In the genomic region with DNA sequence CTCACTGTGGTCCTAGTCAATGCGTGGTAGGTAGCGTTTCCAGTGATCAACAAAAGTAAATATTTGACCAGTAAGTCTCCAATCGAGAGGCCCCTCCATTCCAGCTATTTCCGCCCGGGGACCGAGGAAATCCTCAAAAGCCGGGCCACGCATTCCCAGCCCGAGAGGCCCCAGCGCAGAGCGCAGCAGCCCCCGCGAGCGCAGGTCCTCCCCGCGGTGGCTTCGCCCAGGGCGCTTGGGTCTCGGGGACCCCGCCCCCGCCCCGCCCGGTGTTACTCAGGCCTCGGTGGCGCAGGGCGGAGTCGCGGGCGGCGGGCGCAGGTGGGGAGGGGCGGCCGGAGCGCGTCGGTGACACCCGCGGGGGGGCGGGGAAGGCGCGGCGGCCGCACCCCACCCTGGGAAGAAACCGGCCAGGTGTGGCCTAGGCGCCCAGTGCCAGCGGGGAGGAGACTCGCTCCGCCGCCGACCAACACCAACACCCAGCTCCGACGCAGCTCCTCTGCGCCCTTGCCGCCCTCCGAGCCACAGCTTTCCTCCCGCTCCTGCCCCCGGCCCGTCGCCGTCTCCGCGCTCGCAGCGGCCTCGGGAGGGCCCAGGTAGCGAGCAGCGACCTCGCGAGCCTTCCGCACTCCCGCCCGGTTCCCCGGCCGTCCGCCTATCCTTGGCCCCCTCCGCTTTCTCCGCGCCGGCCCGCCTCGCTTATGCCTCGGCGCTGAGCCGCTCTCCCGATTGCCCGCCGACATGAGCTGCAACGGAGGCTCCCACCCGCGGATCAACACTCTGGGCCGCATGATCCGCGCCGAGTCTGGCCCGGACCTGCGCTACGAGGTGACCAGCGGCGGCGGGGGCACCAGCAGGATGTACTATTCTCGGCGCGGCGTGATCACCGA, we compare ENCODE assay signal across 2 cellular contexts.
TF ChIP-seq lines count a peak whose summit lies in the region.

A gene with protein sequence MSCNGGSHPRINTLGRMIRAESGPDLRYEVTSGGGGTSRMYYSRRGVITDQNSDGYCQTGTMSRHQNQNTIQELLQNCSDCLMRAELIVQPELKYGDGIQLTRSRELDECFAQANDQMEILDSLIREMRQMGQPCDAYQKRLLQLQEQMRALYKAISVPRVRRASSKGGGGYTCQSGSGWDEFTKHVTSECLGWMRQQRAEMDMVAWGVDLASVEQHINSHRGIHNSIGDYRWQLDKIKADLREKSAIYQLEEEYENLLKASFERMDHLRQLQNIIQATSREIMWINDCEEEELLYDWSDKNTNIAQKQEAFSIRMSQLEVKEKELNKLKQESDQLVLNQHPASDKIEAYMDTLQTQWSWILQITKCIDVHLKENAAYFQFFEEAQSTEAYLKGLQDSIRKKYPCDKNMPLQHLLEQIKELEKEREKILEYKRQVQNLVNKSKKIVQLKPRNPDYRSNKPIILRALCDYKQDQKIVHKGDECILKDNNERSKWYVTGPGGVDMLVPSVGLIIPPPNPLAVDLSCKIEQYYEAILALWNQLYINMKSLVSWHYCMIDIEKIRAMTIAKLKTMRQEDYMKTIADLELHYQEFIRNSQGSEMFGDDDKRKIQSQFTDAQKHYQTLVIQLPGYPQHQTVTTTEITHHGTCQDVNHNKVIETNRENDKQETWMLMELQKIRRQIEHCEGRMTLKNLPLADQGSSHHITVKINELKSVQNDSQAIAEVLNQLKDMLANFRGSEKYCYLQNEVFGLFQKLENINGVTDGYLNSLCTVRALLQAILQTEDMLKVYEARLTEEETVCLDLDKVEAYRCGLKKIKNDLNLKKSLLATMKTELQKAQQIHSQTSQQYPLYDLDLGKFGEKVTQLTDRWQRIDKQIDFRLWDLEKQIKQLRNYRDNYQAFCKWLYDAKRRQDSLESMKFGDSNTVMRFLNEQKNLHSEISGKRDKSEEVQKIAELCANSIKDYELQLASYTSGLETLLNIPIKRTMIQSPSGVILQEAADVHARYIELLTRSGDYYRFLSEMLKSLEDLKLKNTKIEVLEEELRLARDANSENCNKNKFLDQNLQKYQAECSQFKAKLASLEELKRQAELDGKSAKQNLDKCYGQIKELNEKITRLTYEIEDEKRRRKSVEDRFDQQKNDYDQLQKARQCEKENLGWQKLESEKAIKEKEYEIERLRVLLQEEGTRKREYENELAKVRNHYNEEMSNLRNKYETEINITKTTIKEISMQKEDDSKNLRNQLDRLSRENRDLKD (N-terminal part only) (plus strand): TSS at position 497 of the 890 bp plus-strand sequence. CDS start 245 bp downstream, at position 742.

TF ChIP-seq in HEK293, 187 proteins besides CTCF, POLR2A, EP300 and RAD21 (continued from another document and continues in another):
- TF ChIP-seq, protein P1, sequence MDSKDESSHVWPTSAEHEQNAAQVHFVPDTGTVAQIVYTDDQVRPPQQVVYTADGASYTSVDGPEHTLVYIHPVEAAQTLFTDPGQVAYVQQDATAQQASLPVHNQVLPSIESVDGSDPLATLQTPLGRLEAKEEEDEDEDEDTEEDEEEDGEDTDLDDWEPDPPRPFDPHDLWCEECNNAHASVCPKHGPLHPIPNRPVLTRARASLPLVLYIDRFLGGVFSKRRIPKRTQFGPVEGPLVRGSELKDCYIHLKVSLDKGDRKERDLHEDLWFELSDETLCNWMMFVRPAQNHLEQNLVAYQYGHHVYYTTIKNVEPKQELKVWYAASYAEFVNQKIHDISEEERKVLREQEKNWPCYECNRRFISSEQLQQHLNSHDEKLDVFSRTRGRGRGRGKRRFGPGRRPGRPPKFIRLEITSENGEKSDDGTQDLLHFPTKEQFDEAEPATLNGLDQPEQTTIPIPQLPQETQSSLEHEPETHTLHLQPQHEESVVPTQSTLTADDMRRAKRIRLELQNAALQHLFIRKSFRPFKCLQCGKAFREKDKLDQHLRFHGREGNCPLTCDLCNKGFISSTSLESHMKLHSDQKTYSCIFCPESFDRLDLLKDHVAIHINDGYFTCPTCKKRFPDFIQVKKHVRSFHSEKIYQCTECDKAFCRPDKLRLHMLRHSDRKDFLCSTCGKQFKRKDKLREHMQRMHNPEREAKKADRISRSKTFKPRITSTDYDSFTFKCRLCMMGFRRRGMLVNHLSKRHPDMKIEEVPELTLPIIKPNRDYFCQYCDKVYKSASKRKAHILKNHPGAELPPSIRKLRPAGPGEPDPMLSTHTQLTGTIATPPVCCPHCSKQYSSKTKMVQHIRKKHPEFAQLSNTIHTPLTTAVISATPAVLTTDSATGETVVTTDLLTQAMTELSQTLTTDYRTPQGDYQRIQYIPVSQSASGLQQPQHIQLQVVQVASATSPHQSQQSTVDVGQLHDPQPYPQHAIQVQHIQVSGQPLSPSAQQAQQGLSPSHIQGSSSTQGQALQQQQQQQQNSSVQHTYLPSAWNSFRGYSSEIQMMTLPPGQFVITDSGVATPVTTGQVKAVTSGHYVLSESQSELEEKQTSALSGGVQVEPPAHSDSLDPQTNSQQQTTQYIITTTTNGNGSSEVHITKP (tag by site-specific recombination; IDR thresholded peaks at IDR 0.05) = peak; percentile 85
- TF ChIP-seq ZNF157 (tag by site-specific recombination; IDR thresholded peaks at IDR 0.05) = no peak; the same call in 1 of the 2 replicates
- TF ChIP-seq KLF7 (tag by site-specific recombination; IDR thresholded peaks at IDR 0.05; ENCODE audit: borderline replicate concordance) = peak; percentile 82; the same call in 1 of the 2 replicates
- TF ChIP-seq, protein P2, sequence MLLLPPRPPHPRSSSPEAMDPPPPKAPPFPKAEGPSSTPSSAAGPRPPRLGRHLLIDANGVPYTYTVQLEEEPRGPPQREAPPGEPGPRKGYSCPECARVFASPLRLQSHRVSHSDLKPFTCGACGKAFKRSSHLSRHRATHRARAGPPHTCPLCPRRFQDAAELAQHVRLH (tag by site-specific recombination; IDR thresholded peaks at IDR 0.05) = 0 out of 2 replicates have a peak, but pooled peaks have one; percentile 12
- TF ChIP-seq ZNF561 (tag by site-specific recombination; IDR thresholded peaks at IDR 0.05; ENCODE audit: borderline replicate concordance) = 0 out of 2 replicates have a peak, but pooled peaks have one; percentile 62
- TF ChIP-seq ZNF239 (tag by site-specific recombination; IDR thresholded peaks at IDR 0.05) = 0 out of 2 replicates have a peak, but pooled peaks have one; percentile 77
- TF ChIP-seq ZSCAN23 (tag by site-specific recombination; IDR thresholded peaks at IDR 0.05) = no peak
- peak; percentile 85; the same call in 1 of the 2 replicates for TF ChIP-seq GLI4 (tag by site-specific recombination; IDR thresholded peaks at IDR 0.05)
- peak; percentile 44; the same call in 1 of the 2 replicates for TF ChIP-seq ZSCAN30 (tag by site-specific recombination; IDR thresholded peaks at IDR 0.05)
- TF ChIP-seq, protein P3, sequence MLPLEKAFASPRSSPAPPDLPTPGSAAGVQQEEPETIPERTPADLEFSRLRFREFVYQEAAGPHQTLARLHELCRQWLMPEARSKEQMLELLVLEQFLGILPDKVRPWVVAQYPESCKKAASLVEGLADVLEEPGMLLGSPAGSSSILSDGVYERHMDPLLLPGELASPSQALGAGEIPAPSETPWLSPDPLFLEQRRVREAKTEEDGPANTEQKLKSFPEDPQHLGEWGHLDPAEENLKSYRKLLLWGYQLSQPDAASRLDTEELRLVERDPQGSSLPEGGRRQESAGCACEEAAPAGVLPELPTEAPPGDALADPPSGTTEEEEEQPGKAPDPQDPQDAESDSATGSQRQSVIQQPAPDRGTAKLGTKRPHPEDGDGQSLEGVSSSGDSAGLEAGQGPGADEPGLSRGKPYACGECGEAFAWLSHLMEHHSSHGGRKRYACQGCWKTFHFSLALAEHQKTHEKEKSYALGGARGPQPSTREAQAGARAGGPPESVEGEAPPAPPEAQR (tag by site-specific recombination; IDR thresholded peaks at IDR 0.05) = no peak
- peak; percentile 71; the same call in 1 of the 2 replicates for TF ChIP-seq KLF9 (tag by site-specific recombination; IDR thresholded peaks at IDR 0.05; ENCODE audit: low read depth)
- TF ChIP-seq ZNF394 (tag by site-specific recombination; IDR thresholded peaks at IDR 0.05; ENCODE audit: borderline replicate concordance) = peak; percentile 31; the same call in 1 of the 2 replicates
- TF ChIP-seq, protein P4, sequence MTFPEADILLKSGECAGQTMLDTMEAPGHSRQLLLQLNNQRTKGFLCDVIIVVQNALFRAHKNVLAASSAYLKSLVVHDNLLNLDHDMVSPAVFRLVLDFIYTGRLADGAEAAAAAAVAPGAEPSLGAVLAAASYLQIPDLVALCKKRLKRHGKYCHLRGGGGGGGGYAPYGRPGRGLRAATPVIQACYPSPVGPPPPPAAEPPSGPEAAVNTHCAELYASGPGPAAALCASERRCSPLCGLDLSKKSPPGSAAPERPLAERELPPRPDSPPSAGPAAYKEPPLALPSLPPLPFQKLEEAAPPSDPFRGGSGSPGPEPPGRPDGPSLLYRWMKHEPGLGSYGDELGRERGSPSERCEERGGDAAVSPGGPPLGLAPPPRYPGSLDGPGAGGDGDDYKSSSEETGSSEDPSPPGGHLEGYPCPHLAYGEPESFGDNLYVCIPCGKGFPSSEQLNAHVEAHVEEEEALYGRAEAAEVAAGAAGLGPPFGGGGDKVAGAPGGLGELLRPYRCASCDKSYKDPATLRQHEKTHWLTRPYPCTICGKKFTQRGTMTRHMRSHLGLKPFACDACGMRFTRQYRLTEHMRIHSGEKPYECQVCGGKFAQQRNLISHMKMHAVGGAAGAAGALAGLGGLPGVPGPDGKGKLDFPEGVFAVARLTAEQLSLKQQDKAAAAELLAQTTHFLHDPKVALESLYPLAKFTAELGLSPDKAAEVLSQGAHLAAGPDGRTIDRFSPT (tag by site-specific recombination; IDR thresholded peaks at IDR 0.05) = peak; percentile 64; the same call in 1 of the 2 replicates

TF ChIP-seq in HepG2, 621 proteins besides CTCF, POLR2A, EP300 and RAD21 (continued from another document and continues in another):
- TF ChIP-seq, protein P5, sequence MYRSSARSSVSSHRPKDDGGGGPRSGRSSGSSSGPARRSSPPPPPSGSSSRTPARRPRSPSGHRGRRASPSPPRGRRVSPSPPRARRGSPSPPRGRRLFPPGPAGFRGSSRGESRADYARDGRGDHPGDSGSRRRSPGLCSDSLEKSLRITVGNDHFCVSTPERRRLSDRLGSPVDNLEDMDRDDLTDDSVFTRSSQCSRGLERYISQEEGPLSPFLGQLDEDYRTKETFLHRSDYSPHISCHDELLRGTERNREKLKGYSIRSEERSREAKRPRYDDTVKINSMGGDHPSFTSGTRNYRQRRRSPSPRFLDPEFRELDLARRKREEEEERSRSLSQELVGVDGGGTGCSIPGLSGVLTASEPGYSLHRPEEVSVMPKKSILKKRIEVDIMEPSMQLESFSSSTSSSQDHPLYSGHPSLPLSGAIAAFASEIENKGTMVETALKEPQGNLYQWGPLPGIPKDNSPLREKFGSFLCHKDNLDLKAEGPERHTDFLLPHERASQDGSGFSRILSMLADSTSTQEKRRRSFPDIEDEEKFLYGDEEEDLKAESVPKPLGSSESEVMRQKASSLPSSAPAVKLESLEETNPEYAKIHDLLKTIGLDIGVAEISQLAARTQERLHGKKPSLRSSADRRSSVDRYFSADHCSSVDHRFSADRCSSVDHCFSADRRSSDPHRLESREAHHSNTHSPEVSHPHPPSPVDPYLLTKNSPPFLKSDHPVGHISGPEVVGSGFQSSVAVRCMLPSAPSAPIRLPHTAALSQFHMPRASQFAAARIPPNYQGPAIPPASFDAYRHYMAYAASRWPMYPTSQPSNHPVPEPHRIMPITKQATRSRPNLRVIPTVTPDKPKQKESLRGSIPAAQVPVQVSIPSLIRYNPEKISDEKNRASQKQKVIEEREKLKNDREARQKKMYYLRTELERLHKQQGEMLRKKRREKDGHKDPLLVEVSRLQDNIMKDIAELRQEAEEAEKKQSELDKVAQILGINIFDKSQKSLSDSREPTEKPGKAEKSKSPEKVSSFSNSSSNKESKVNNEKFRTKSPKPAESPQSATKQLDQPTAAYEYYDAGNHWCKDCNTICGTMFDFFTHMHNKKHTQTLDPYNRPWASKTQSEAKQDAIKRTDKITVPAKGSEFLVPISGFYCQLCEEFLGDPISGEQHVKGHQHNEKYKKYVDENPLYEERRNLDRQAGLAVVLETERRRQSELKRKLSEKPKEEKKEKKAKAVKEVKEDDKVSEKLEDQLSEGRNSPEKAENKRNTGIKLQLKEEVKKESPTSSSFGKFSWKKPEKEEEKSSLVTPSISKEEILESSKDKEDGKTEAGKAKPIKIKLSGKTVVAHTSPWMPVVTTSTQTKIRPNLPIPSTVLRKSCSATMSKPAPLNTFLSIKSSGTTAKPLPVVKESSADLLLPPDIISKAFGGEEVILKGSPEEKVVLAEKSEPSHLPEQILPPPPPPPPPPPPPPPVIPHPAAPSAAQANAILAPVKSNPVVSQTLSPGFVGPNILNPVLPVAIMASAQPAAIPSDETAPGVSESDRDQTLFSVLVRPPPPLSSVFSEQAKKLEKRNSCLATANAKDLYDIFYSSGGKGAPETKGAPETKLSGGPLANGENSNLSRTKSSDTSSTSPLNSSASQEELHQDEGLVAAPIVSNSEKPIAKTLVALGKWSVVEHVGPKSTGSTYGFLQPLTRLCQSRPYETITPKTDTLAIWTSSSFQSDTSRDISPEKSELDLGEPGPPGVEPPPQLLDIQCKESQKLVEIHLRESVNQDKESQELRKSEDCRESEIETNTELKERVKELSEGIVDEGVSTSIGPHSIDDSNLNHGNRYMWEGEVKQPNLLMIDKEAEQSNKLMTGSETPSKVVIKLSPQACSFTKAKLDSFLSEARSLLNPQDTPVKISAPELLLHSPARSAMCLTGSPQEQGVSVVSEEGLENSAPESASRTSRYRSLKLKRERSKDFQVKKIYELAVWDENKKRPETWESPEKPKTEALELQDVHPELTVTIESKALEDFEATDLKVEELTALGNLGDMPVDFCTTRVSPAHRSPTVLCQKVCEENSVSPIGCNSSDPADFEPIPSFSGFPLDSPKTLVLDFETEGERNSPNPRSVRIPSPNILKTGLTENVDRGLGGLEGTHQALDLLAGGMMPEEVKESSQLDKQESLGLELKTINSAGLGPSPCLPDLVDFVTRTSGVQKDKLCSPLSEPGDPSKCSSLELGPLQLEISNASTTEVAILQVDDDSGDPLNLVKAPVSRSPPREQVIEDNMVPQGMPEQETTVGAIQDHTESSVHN (CRISPR knock-in tag; IDR thresholded peaks at IDR 0.05) = peak; percentile 5; the same call in 1 of the 2 replicates
- TF ChIP-seq, protein P6, sequence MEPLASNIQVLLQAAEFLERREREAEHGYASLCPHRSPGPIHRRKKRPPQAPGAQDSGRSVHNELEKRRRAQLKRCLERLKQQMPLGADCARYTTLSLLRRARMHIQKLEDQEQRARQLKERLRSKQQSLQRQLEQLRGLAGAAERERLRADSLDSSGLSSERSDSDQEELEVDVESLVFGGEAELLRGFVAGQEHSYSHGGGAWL (CRISPR knock-in tag; IDR thresholded peaks at IDR 0.05) = peak; percentile 90
- TF ChIP-seq, protein P7, sequence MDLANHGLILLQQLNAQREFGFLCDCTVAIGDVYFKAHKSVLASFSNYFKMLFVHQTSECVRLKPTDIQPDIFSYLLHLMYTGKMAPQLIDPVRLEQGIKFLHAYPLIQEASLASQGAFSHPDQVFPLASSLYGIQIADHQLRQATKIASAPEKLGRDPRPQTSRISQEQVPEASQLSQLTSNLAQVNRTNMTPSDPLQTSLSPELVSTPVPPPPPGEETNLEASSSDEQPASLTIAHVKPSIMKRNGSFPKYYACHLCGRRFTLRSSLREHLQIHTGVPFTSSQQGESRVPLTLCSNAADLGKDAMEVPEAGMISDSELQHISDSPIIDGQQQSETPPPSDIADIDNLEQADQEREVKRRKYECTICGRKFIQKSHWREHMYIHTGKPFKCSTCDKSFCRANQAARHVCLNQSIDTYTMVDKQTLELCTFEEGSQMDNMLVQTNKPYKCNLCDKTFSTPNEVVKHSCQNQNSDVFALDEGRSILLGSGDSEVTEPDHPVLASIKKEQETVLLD (CRISPR knock-in tag; IDR thresholded peaks at IDR 0.05; ENCODE audit: low read depth) = peak; percentile 100
